9 cellular contexts compared by ENCODE assay signal in genomic region chr19:18057557-18057956, GRCh38. TPM values are rescaled to one million over a fixed set of nuclear protein-coding genes. Genes with fewer than 3 reads are reported as not detected.
DNase-seq lines count a peak whose midpoint lies in the region; ATAC-seq and TF ChIP-seq lines count a peak whose summit lies in the region.
"Had no signal": no experiment of that assay in that cellular context is flagged by ENCODE, and none has a peak within 500 bp of the region (broad histone marks: within the 10 kb centered on the region; RNA-seq: fewer than 3 reads in every experiment).

No MANE protein-coding gene starts in this region.

- no peak overlapping the region for H4K91ac ChIP-seq in IMR-90 (ENCODE audit: insufficient read depth, low read depth, low read length)

- H2BK5ac ChIP-seq in IMR-90 (ENCODE audit: low read depth, low read length, poor library complexity, severe bottlenecking) = no peak overlapping the region

- DNase-seq in IMR-90 (no peak), adrenal gland (peak; percentile 36 to 56 (median 43)), spleen (no peak), cerebellum (ENCODE audit: low spot score) (no peak), T-helper 9 cell (no peak), hepatic stellate cell (ENCODE audit: low spot score) (no peak)

- H3K9me3 ChIP-seq in IMR-90 (ENCODE audit: control insufficient read depth, insufficient read depth, low read length) (0 out of 2 replicates have a peak, but pooled peaks cover 2% of the 10 kb centered on the region), adrenal gland (replicated peaks in 1 of 3) (no peaks in the 10 kb centered on the region), spleen (no peaks in the 10 kb centered on the region)

- H3K14ac ChIP-seq in IMR-90 (replicated peaks; ENCODE audit: low read depth, low read length) = no peak overlapping the region

- no peak overlapping the region for H3K4me2 ChIP-seq in IMR-90 (ENCODE audit: low read depth, low read length)

- H3K79me1 ChIP-seq in IMR-90 (ENCODE audit: low read depth in 1 of 2, low read length in 2 of 2) = no peaks in the 10 kb centered on the region

- no peak overlapping the region for H3K9ac ChIP-seq in IMR-90 (ENCODE audit: low read depth, low read length)

- H2AK5ac ChIP-seq in IMR-90 (ENCODE audit: low read depth, low read length) = no peak overlapping the region

- in situ Hi-C loops in IMR-90 (cut with MboI; ENCODE audit: low sequenced_read_pairs) = loop anchor here (5.0 to 25.0 kb wide), 2 partner anchors 40 to 120 kb away; partner anchors contain the start of gene CCDC124

- no peak overlapping the region for H4K5ac ChIP-seq in IMR-90 (ENCODE audit: low read depth, low read length)

- no peak overlapping the region for H2AK9ac ChIP-seq in IMR-90 (replicated peaks; ENCODE audit: low read depth, low read length, poor library complexity)

- no peak overlapping the region for H2BK15ac ChIP-seq in IMR-90 (ENCODE audit: low read depth, low read length)

- POLR2A ChIA-PET in IMR-90 (lab: Charles Lee; ENCODE audit: unreplicated experiment) = no interaction called here

- peak overlapping the region; percentile 74; the same call in 1 of the 2 replicates for H3K4ac ChIP-seq in IMR-90 (ENCODE audit: low read depth, low read length)

- intact Hi-C loops in IMR-90 (cut with micrococcal nuclease) = loop anchor here (5.0 kb wide), 1 partner anchor 120 kb away; no protein-coding TSS in a partner anchor
- intact Hi-C loops in adrenal gland (cut with DNase I) = no loop called here
- intact Hi-C loops in spleen (cut with DNase I; ENCODE audit: low total_unique reads) = loop anchor here (10.0 kb wide), 1 partner anchor 113 kb away; no protein-coding TSS in a partner anchor

- H3K23ac ChIP-seq in IMR-90 (ENCODE audit: low read depth, low read length) = no peak overlapping the region

- H3K27ac ChIP-seq in IMR-90 (ENCODE audit: insufficient read depth, low read length) (no peak overlapping the region), adrenal gland (peak overlapping the region in 4 of 5 donors; percentile 58 to 76 (median 62)), layer of hippocampus (ENCODE audit: low read depth, low read length) (peak overlapping the region; percentile 96), spleen (peak overlapping the region; percentile 70 to 90 (median 82))

- H3K56ac ChIP-seq in IMR-90 (ENCODE audit: extremely low read depth, insufficient read depth, low read length) = no peak overlapping the region

- no TSS peak for BruUV-seq in IMR-90 (replicated peaks; lab: Mats Ljungman, UMichigan)

- H4K8ac ChIP-seq in IMR-90 (ENCODE audit: low read depth in 2 of 2, low read length in 2 of 2) = peak overlapping the region in 1 of 2 experiments; percentile 87; a peak in 1 of 4 replicates

- no peak for TF ChIP-seq RAD21 in IMR-90 (IDR thresholded peaks at IDR 0.05; ENCODE audit: low read length)

- H3K4me1 ChIP-seq in IMR-90 (ENCODE audit: control insufficient read depth, insufficient read depth, low read length) (peaks cover 10% of the 10 kb centered on the region; the same call in 1 of the 2 replicates), adrenal gland (replicated peaks in 1 of 2) (peaks cover 6 to 12% of the 10 kb centered on the region in 2 donors), spleen (peaks cover 7 to 27% (median 14%) of the 10 kb centered on the region in 6 donors)

- H3K9me1 ChIP-seq in IMR-90 (ENCODE audit: insufficient read depth, low read length) = no peaks in the 10 kb centered on the region

- no peak overlapping the region for H2BK120ac ChIP-seq in IMR-90 (ENCODE audit: low read depth, low read length)

- ATAC-seq in IMR-90 (ENCODE audit: low read depth) (no peak), GM18520 (IDR thresholded peaks at IDR 0.05; ENCODE audit: unreplicated experiment) (no peak)

- H4K20me1 ChIP-seq in IMR-90 (ENCODE audit: insufficient read depth, low read length) = no peaks in the 10 kb centered on the region

- dilution Hi-C loops in IMR-90 (cut with HindIII; ENCODE audit: low sequenced_read_pairs, unreplicated experiment) = no loop called here

- no peak overlapping the region for H2BK20ac ChIP-seq in IMR-90 (ENCODE audit: low read depth, low read length)

- H3K27me3 ChIP-seq in IMR-90 (ENCODE audit: control insufficient read depth, insufficient read depth, low read length) = peaks cover 9% of the 10 kb centered on the region; the same call in 1 of the 2 replicates
- H3K27me3 ChIP-seq in adrenal gland = no peaks in the 10 kb centered on the region
- no peaks in the 10 kb centered on the region for H3K27me3 ChIP-seq in layer of hippocampus (ENCODE audit: control insufficient read depth, insufficient read depth, low read length)
- H3K27me3 ChIP-seq in spleen (replicated peaks in 1 of 7) = no peaks in the 10 kb centered on the region

- H3K36me3 ChIP-seq in IMR-90 (ENCODE audit: control insufficient read depth, insufficient read depth, low read length) = no peaks in the 10 kb centered on the region
- no peaks in the 10 kb centered on the region for H3K36me3 ChIP-seq in adrenal gland (replicated peaks in 1 of 2)
- peaks cover 0 to 33% (median 0%) of the 10 kb centered on the region in 6 donors for H3K36me3 ChIP-seq in spleen

- WGBS in IMR-90 (ENCODE audit: extremely low coverage in 2 of 2, insufficient read length in 1 of 2), 2 experiments = 50% methylated on average over 1 of the region's 6 CpGs; no CpG with 5 or more reads in 1 of the 2 experiments
- 61 to 72% (median 68%) methylated on average over 3 to 6 of the region's 6 CpGs for WGBS in adrenal gland, 4 donors
- 65 to 86% (median 78%) methylated on average over 4 to 6 of the region's 6 CpGs for WGBS in spleen, 5 donors

- H3K18ac ChIP-seq in IMR-90 (ENCODE audit: low read depth, low read length) = no peak overlapping the region

- CTCF ChIA-PET in IMR-90 (lab: Yijun Ruan, JAX) = interaction anchor here (0.6 kb wide), 2 partner anchors 37 to 67 kb away, joined by 3 to 4 read pairs; no protein-coding TSS in a partner anchor

- H2AFZ ChIP-seq in IMR-90 (replicated peaks; ENCODE audit: low read length, poor library complexity) = peak overlapping the region; percentile 28

- no peak overlapping the region for H3K4me3 ChIP-seq in IMR-90 (ENCODE audit: insufficient read depth, low read depth, low read length)
- no peak overlapping the region for H3K4me3 ChIP-seq in adrenal gland
- H3K4me3 ChIP-seq in spleen = peak overlapping the region in 1 of 8 donors; percentile 54

- TF ChIP-seq POLR2A in IMR-90 (IDR thresholded peaks at IDR 0.05; ENCODE audit: low read depth, low read length) = no peak
- TF ChIP-seq POLR2A in adrenal gland (IDR thresholded peaks at IDR 0.05) = no peak
- TF ChIP-seq POLR2A in spleen (IDR thresholded peaks at IDR 0.05) = no peak

- TF ChIP-seq CTCF in IMR-90 (conservative IDR thresholded peaks at IDR 0.05; ENCODE audit: low read depth, low read length) (no peak), adrenal gland (IDR thresholded peaks at IDR 0.05) (no peak), spleen (IDR thresholded peaks at IDR 0.05 in 8 of 11, conservative IDR thresholded peaks at IDR 0.05 in 3 of 11) (no peak)

TF ChIP-seq in IMR-90, 13 proteins besides CTCF, POLR2A, EP300 and RAD21 (continues in another document):
- TF ChIP-seq RCOR1 (IDR thresholded peaks at IDR 0.05; ENCODE audit: insufficient replicate concordance, low read length) (no peak), CHD1 (IDR thresholded peaks at IDR 0.05; ENCODE audit: low read depth, low read length) (no peak), MAFK (IDR thresholded peaks at IDR 0.05; ENCODE audit: low read depth, low read length) (no peak), USF2 (IDR thresholded peaks at IDR 0.05; ENCODE audit: low read depth, low read length) (no peak), CEBPB (IDR thresholded peaks at IDR 0.05; ENCODE audit: low read depth, low read length) (no peak), NFE2L2 (IDR thresholded peaks at IDR 0.05; ENCODE audit: low read depth, low read length) (no peak), MAZ (IDR thresholded peaks at IDR 0.05; ENCODE audit: borderline replicate concordance, low read depth, low read length) (no peak), MXI1 (IDR thresholded peaks at IDR 0.05; ENCODE audit: borderline replicate concordance, low read depth, low read length) (no peak), BHLHE40 (IDR thresholded peaks at IDR 0.05; ENCODE audit: low read depth, low read length) (no peak), FOS (IDR thresholded peaks at IDR 0.05; ENCODE audit: low read depth, low read length) (no peak), RFX5 (IDR thresholded peaks at IDR 0.05; ENCODE audit: low read depth, low read length) (no peak)

RNA-seq across cellular contexts. Expression of gene IL12RB1, which starts 29.2 kb away (rescaled TPM):
- not detected in 2 replicates for total RNA-seq in IMR-90 (2012; rRNA removed)
- polyA plus RNA-seq in IMR-90 (2012; rRNA removed) = not detected in 2 replicates
- polyA plus RNA-seq in IMR-90 (2012; cell fraction: cytosol; rRNA removed) = 0.08 TPM in 1 of 2 replicates, not detected in the other
- polyA plus RNA-seq in IMR-90 (2012; cell fraction: nucleus; rRNA removed; ENCODE audit: low replicate concordance) = 0.11 TPM in 1 of 2 replicates, not detected in the other
- total RNA-seq in adrenal gland = 1 to 10 TPM in 7 of 8 donors, not detected in 1; 1.4 to 7.4 (median 2.3) TPM
- polyA plus RNA-seq in adrenal gland = 1 to 10 TPM in 2 of 3 donors, under 1 TPM in 1; 0.84 to 1.8 (median 1.1) TPM
- total RNA-seq in spleen = 10 to 100 TPM; 19.7 to 31.6 (median 25.3) TPM
- polyA plus RNA-seq in spleen = 10 to 100 TPM in 2 of 3 donors, 1 to 10 TPM in 1; 9.9 to 21.5 (median 14.8) TPM
- 0.18 TPM for total RNA-seq in cerebellum
- total RNA-seq: WTC11 had no signal

RNA-seq across cellular contexts. Expression of gene MAST3, which starts 40.0 kb away (rescaled TPM):
- total RNA-seq in IMR-90 (2012; rRNA removed) = 1.3 and 1.4 TPM in 2 replicates
- polyA plus RNA-seq in IMR-90 (2012; rRNA removed) = 3.9 and 4.3 TPM in 2 replicates
- 2.5 and 4.0 TPM in 2 replicates for polyA plus RNA-seq in IMR-90 (2012; cell fraction: cytosol; rRNA removed)
- polyA plus RNA-seq in IMR-90 (2012; cell fraction: nucleus; rRNA removed; ENCODE audit: low replicate concordance) = 12.9 and 21.9 TPM in 2 replicates
- total RNA-seq in adrenal gland = 10 to 100 TPM in 6 of 8 donors, 1 to 10 TPM in 2; 6.0 to 18.6 (median 12.5) TPM
- polyA plus RNA-seq in adrenal gland = 10 to 100 TPM in 1 of 3 donors, 1 to 10 TPM in 2; 1.8 to 19.1 (median 7.1) TPM
- 10 to 100 TPM; 31.3 to 52.7 (median 39.4) TPM for total RNA-seq in spleen
- 10 to 100 TPM in 2 of 3 donors, 1 to 10 TPM in 1; 8.9 to 17.1 (median 16.1) TPM for polyA plus RNA-seq in spleen
- total RNA-seq in cerebellum = 3.5 TPM

RNA-seq across cellular contexts. Expression of gene ARRDC2, which starts 49.6 kb away (rescaled TPM):
- 1.4 and 1.9 TPM in 2 replicates for total RNA-seq in IMR-90 (2012; rRNA removed)
- polyA plus RNA-seq in IMR-90 (2012; rRNA removed) = 4.5 and 4.9 TPM in 2 replicates
- polyA plus RNA-seq in IMR-90 (2012; cell fraction: cytosol; rRNA removed) = 1.7 and 6.3 TPM in 2 replicates
- 11.8 and 32.4 TPM in 2 replicates for polyA plus RNA-seq in IMR-90 (2012; cell fraction: nucleus; rRNA removed; ENCODE audit: low replicate concordance)
- total RNA-seq in adrenal gland = 10 to 100 TPM in 7 of 8 donors, 1 to 10 TPM in 1; 4.7 to 27.4 (median 17.3) TPM
- 10 to 100 TPM in 2 of 3 donors, 1 to 10 TPM in 1; 2.7 to 54.3 (median 20.8) TPM for polyA plus RNA-seq in adrenal gland
- total RNA-seq in spleen = 10 to 100 TPM; 46.0 to 64.6 (median 50.5) TPM
- polyA plus RNA-seq in spleen = 10 to 100 TPM; 61.5 to 70.4 (median 64.8) TPM
- 5.6 TPM for total RNA-seq in cerebellum

Comparison
In these comparisons a context has a peak if more than half of its experiments do, and no peak if none do; other contexts are left out.
1. DNase-seq: peak in adrenal gland (7 of 7); none in IMR-90 (single experiment), spleen (single experiment), cerebellum (single experiment), T-helper 9 cell (single experiment) and hepatic stellate cell (single experiment).
2. intact Hi-C loops: an anchor here in IMR-90 (5.0 kb wide) and spleen (10.0 kb wide); none called in adrenal gland.